12 cellular contexts compared by ENCODE assay signal in genomic region chr6:43278524-43279078, GRCh38. TPM values are rescaled to one million over a fixed set of nuclear protein-coding genes. Genes with fewer than 3 reads are reported as not detected.
DNase-seq lines count a peak whose midpoint lies in the region; ATAC-seq, FAIRE-seq and TF ChIP-seq lines count a peak whose summit lies in the region.
"Had no signal": no experiment of that assay in that cellular context is flagged by ENCODE, and none has a peak within 500 bp of the region (broad histone marks: within the 10 kb centered on the region; RNA-seq: fewer than 3 reads in every experiment).

No MANE protein-coding gene starts in this region.

- peak overlapping the region in 1 of 10 donors; percentile 57 for H3K27ac Mint-ChIP-seq in naive thymus-derived CD8-positive, alpha-beta T cell

- H3K4me1 Mint-ChIP-seq in naive thymus-derived CD8-positive, alpha-beta T cell, result peaks cover 10 to 15% (median 15%) of the 10 kb centered on the region in 4 donors

- no peak for TF ChIP-seq EP300 in gastroesophageal sphincter (IDR thresholded peaks at IDR 0.05)

- peaks cover 15 to 52% (median 22%) of the 10 kb centered on the region in 5 donors for H3K27me3 Mint-ChIP-seq in naive thymus-derived CD8-positive, alpha-beta T cell

- peaks cover 0 to 34% (median 12%) of the 10 kb centered on the region in 3 donors for H3K4me1 ChIP-seq in gastroesophageal sphincter
- peaks cover 5% of the 10 kb centered on the region for H3K4me1 ChIP-seq in rectal smooth muscle tissue (ENCODE audit: control insufficient read depth, insufficient read depth, low read length)

- TF ChIP-seq POLR2A in gastroesophageal sphincter (IDR thresholded peaks at IDR 0.05), result no peak
- TF ChIP-seq POLR2A in GM12892 (IDR thresholded peaks at IDR 0.05; ENCODE audit: low read depth, low read length), result no peak

- FAIRE-seq in GM18507 (lab: Jason Lieb, UNC), result peak; percentile 24
- FAIRE-seq in GM12892 (lab: Jason Lieb, UNC), result no peak
- FAIRE-seq: TTC549 had no signal

- no peak overlapping the region for H3K9ac ChIP-seq in rectal smooth muscle tissue (ENCODE audit: low read length)

- POLR2A ChIA-PET in RWPE1 (lab: Yijun Ruan, JAX; ENCODE audit: low non-redundant PET), result no interaction called here
- POLR2A ChIA-PET in naive thymus-derived CD8-positive, alpha-beta T cell (lab: Charles Lee), result no interaction called here

- H3K27me3 ChIP-seq in gastroesophageal sphincter (peaks cover 38% of the 10 kb centered on the region), rectal smooth muscle tissue (ENCODE audit: control insufficient read depth, insufficient read depth, low read length) (peaks cover 3% of the 10 kb centered on the region)

- CTCF ChIA-PET in RWPE1 (lab: Yijun Ruan, JAX), result no interaction called here

- WGBS in gastroesophageal sphincter (ENCODE audit: low coverage in 1 of 2), 2 donors, result 39 to 45% methylated on average over 3 to 4 of the region's 4 CpGs

- TF ChIP-seq CTCF in RWPE1 (conservative IDR thresholded peaks at IDR 0.05; ENCODE audit: low read depth) (no peak), gastroesophageal sphincter (IDR thresholded peaks at IDR 0.05) (no peak)

- H3K4me3 ChIP-seq in gastroesophageal sphincter, result no peak overlapping the region
- H3K4me3 ChIP-seq in rectal smooth muscle tissue (ENCODE audit: low read length), result peak overlapping the region; percentile 39

- no peak for ATAC-seq in gastroesophageal sphincter
- no peak for ATAC-seq in naive thymus-derived CD8-positive, alpha-beta T cell

- H3K27ac ChIP-seq in RWPE1 (peak overlapping the region; percentile 36; the same call in 1 of the 2 replicates), gastroesophageal sphincter (peak overlapping the region in 3 of 4 donors; percentile 28 to 61 (median 51)), rectal smooth muscle tissue (ENCODE audit: low read depth, low read length) (peak overlapping the region; percentile 63)
- H3K27ac ChIP-seq: brain microvascular endothelial cell had no signal

- no peak for DNase-seq in GM18507 (ENCODE audit: extremely low spot score, insufficient read length, low read depth)
- DNase-seq in RWPE1 (ENCODE audit: low spot score), result peak; percentile 38
- no peak for DNase-seq in epidermal melanocyte (ENCODE audit: insufficient read length, low spot score)
- DNase-seq in naive thymus-derived CD8-positive, alpha-beta T cell, result no peak
- DNase-seq in GM12892 (ENCODE audit: insufficient read length), result no peak
- no peak for DNase-seq in stimulated activated CD4-positive, alpha-beta T cell treated with anti-CD3 and anti-CD28 coated beads, Interleukin-15, amount 100 ng/mL, for 24 hours
- DNase-seq: brain microvascular endothelial cell, NCI-H2081 had no signal

- H3K4me3 Mint-ChIP-seq in naive thymus-derived CD8-positive, alpha-beta T cell, result no peak overlapping the region

- no peaks in the 10 kb centered on the region for H3K9me3 ChIP-seq in gastroesophageal sphincter

- no peaks in the 10 kb centered on the region for H3K36me3 Mint-ChIP-seq in naive thymus-derived CD8-positive, alpha-beta T cell

- H3K36me3 ChIP-seq in gastroesophageal sphincter, result no peaks in the 10 kb centered on the region
- no peaks in the 10 kb centered on the region for H3K36me3 ChIP-seq in rectal smooth muscle tissue (ENCODE audit: control insufficient read depth, insufficient read depth, low read length)
- H3K36me3 ChIP-seq: brain microvascular endothelial cell had no signal

- H3K9me3 Mint-ChIP-seq in naive thymus-derived CD8-positive, alpha-beta T cell, result no peaks in the 10 kb centered on the region

RNA-seq across cellular contexts. Expression of gene SLC22A7, which starts 19.5 kb away (rescaled TPM):
- not detected for total RNA-seq in gastroesophageal sphincter
- not detected for total RNA-seq in naive thymus-derived CD8-positive, alpha-beta T cell
- not detected for polyA plus RNA-seq in naive thymus-derived CD8-positive, alpha-beta T cell
- not detected for polyA plus RNA-seq in GM12892 (2012; ENCODE audit: missing spikeins)
- total RNA-seq: pulmonary artery endothelial cell had no signal

RNA-seq across cellular contexts. Expression of gene CRIP3, which starts 30.0 kb away (rescaled TPM):
- not detected for total RNA-seq in gastroesophageal sphincter
- 1 to 10 TPM; 4.1 to 5.3 TPM for total RNA-seq in naive thymus-derived CD8-positive, alpha-beta T cell
- polyA plus RNA-seq in naive thymus-derived CD8-positive, alpha-beta T cell, result not detected
- 12.8 TPM for polyA plus RNA-seq in GM12892 (2012; ENCODE audit: missing spikeins)
- total RNA-seq: pulmonary artery endothelial cell had no signal

RNA-seq across cellular contexts. Expression of gene TTBK1, which starts 35.3 kb away (rescaled TPM):
- total RNA-seq in gastroesophageal sphincter, result under 1 TPM in 2 of 4 donors, not detected in 2; 0.08 to 0.20 TPM
- total RNA-seq in naive thymus-derived CD8-positive, alpha-beta T cell, result not detected
- not detected for polyA plus RNA-seq in naive thymus-derived CD8-positive, alpha-beta T cell
- not detected for polyA plus RNA-seq in GM12892 (2012; ENCODE audit: missing spikeins)

RNA-seq across cellular contexts. Expression of gene DNPH1, which starts 49.3 kb away (rescaled TPM):
- total RNA-seq in gastroesophageal sphincter, result 10 to 100 TPM; 66.5 to 95.0 (median 86.6) TPM
- 10 to 100 TPM; 45.9 to 53.8 TPM for total RNA-seq in naive thymus-derived CD8-positive, alpha-beta T cell
- 100 to 1,000 TPM; 109 to 173 (median 121) TPM for polyA plus RNA-seq in naive thymus-derived CD8-positive, alpha-beta T cell
- polyA plus RNA-seq in GM12892 (2012; ENCODE audit: missing spikeins), result 56.6 TPM

Comparison
In these comparisons a context has a peak if more than half of its experiments do, and no peak if none do; other contexts are left out.
1. RNA of gene CRIP3, which starts 30.0 kb away (total RNA-seq): 4.1 to 5.3 TPM in naive thymus-derived CD8-positive, alpha-beta T cell; not detected in gastroesophageal sphincter; every median in the first group is over 4 times any median in the second.
2. Peak in every context shown above with its lines, with median percentiles within 50 percentile points of each other: H3K27ac ChIP-seq.